In the genomic region with DNA sequence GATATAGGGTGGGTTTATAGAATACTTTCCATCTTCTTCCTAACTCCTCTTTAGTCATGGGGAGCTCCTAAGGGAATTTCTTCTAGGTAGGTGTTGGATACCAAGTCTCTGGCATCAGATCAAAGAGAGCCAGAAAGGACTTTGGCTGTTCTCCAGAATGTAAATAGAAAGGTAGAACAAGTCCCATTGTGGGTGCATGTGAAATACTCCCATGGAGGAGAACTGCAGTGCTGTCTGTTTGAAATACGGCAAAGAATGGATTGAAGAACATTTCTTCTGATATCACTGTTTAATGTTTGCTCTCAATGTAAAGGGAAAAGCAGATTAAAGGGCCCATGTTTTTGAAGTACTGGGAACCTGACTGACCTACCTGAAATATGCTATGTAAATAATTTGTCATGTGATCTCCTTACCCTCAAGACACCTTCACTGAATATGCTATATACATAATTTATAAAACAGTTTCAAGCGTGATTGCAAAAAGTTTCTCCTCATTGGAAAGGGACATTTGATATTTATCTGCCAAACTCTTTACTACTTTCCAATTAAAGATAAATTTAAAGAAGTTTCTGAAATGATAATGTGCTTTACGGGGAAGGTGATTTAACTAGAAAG, we compare ENCODE assay signal across 1 cellular context.
TF ChIP-seq lines count a peak whose summit lies in the region.

No MANE protein-coding gene starts in this region.

TF ChIP-seq in HepG2, 621 proteins besides CTCF, POLR2A, EP300 and RAD21 (continued from another document and continues in another):
- 0 out of 2 replicates have a peak, but pooled peaks have one; percentile 26 for TF ChIP-seq ZNF362 (CRISPR knock-in tag; IDR thresholded peaks at IDR 0.05; ENCODE audit: borderline replicate concordance)
- TF ChIP-seq, protein P1, sequence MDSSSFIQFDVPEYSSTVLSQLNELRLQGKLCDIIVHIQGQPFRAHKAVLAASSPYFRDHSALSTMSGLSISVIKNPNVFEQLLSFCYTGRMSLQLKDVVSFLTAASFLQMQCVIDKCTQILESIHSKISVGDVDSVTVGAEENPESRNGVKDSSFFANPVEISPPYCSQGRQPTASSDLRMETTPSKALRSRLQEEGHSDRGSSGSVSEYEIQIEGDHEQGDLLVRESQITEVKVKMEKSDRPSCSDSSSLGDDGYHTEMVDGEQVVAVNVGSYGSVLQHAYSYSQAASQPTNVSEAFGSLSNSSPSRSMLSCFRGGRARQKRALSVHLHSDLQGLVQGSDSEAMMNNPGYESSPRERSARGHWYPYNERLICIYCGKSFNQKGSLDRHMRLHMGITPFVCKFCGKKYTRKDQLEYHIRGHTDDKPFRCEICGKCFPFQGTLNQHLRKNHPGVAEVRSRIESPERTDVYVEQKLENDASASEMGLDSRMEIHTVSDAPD (CRISPR knock-in tag; IDR thresholded peaks at IDR 0.05), result 0 out of 2 replicates have a peak, but pooled peaks have one; percentile 61
- peak; percentile 28; the same call in 1 of the 2 replicates for TF ChIP-seq ZNF816 (CRISPR knock-in tag; IDR thresholded peaks at IDR 0.05; ENCODE audit: borderline replicate concordance)
- TF ChIP-seq ZFYVE20 (CRISPR knock-in tag; IDR thresholded peaks at IDR 0.05; ENCODE audit: borderline replicate concordance, low read depth), result no peak
- TF ChIP-seq SP4 (CRISPR knock-in tag; IDR thresholded peaks at IDR 0.05), result no peak
- no peak for TF ChIP-seq ZNF251 (CRISPR knock-in tag; IDR thresholded peaks at IDR 0.05)
- TF ChIP-seq TBX2 (CRISPR knock-in tag; IDR thresholded peaks at IDR 0.05; ENCODE audit: borderline replicate concordance), result peak; percentile 78; the same call in 1 of the 2 replicates
- TF ChIP-seq ATAD3A (CRISPR knock-in tag; IDR thresholded peaks at IDR 0.05), result no peak
- TF ChIP-seq MBNL3 (CRISPR knock-in tag; conservative IDR thresholded peaks at IDR 0.05), result no peak
- no peak for TF ChIP-seq ZBTB7A (CRISPR knock-in tag; IDR thresholded peaks at IDR 0.05)
- TF ChIP-seq NCOA1 (CRISPR knock-in tag; IDR thresholded peaks at IDR 0.05), result no peak
- peak; percentile 63; the same call in 1 of the 2 replicates for TF ChIP-seq SALL1 (CRISPR knock-in tag; IDR thresholded peaks at IDR 0.05)
- no peak for TF ChIP-seq NFRKB (IDR thresholded peaks at IDR 0.05)
- TF ChIP-seq ZFP36 (IDR thresholded peaks at IDR 0.05; ENCODE audit: borderline replicate concordance, low read depth, low read length, partially characterized antibody), result no peak
- TF ChIP-seq JDP2 (CRISPR knock-in tag; IDR thresholded peaks at IDR 0.05; ENCODE audit: borderline replicate concordance), result no peak
- TF ChIP-seq, protein P2, sequence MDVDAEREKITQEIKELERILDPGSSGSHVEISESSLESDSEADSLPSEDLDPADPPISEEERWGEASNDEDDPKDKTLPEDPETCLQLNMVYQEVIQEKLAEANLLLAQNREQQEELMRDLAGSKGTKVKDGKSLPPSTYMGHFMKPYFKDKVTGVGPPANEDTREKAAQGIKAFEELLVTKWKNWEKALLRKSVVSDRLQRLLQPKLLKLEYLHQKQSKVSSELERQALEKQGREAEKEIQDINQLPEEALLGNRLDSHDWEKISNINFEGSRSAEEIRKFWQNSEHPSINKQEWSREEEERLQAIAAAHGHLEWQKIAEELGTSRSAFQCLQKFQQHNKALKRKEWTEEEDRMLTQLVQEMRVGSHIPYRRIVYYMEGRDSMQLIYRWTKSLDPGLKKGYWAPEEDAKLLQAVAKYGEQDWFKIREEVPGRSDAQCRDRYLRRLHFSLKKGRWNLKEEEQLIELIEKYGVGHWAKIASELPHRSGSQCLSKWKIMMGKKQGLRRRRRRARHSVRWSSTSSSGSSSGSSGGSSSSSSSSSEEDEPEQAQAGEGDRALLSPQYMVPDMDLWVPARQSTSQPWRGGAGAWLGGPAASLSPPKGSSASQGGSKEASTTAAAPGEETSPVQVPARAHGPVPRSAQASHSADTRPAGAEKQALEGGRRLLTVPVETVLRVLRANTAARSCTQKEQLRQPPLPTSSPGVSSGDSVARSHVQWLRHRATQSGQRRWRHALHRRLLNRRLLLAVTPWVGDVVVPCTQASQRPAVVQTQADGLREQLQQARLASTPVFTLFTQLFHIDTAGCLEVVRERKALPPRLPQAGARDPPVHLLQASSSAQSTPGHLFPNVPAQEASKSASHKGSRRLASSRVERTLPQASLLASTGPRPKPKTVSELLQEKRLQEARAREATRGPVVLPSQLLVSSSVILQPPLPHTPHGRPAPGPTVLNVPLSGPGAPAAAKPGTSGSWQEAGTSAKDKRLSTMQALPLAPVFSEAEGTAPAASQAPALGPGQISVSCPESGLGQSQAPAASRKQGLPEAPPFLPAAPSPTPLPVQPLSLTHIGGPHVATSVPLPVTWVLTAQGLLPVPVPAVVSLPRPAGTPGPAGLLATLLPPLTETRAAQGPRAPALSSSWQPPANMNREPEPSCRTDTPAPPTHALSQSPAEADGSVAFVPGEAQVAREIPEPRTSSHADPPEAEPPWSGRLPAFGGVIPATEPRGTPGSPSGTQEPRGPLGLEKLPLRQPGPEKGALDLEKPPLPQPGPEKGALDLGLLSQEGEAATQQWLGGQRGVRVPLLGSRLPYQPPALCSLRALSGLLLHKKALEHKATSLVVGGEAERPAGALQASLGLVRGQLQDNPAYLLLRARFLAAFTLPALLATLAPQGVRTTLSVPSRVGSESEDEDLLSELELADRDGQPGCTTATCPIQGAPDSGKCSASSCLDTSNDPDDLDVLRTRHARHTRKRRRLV (CRISPR knock-in tag; IDR thresholded peaks at IDR 0.05), result no peak
- TF ChIP-seq XBP1 (CRISPR knock-in tag; IDR thresholded peaks at IDR 0.05), result no peak
- TF ChIP-seq RXRB (CRISPR knock-in tag; IDR thresholded peaks at IDR 0.05; ENCODE audit: borderline replicate concordance), result peak; percentile 74; the same call in 1 of the 2 replicates
- no peak for TF ChIP-seq NAIF1 (CRISPR knock-in tag; IDR thresholded peaks at IDR 0.05; ENCODE audit: borderline replicate concordance)
- TF ChIP-seq ZNF33A (CRISPR knock-in tag; IDR thresholded peaks at IDR 0.05; ENCODE audit: borderline replicate concordance), result no peak
- TF ChIP-seq, protein P3, sequence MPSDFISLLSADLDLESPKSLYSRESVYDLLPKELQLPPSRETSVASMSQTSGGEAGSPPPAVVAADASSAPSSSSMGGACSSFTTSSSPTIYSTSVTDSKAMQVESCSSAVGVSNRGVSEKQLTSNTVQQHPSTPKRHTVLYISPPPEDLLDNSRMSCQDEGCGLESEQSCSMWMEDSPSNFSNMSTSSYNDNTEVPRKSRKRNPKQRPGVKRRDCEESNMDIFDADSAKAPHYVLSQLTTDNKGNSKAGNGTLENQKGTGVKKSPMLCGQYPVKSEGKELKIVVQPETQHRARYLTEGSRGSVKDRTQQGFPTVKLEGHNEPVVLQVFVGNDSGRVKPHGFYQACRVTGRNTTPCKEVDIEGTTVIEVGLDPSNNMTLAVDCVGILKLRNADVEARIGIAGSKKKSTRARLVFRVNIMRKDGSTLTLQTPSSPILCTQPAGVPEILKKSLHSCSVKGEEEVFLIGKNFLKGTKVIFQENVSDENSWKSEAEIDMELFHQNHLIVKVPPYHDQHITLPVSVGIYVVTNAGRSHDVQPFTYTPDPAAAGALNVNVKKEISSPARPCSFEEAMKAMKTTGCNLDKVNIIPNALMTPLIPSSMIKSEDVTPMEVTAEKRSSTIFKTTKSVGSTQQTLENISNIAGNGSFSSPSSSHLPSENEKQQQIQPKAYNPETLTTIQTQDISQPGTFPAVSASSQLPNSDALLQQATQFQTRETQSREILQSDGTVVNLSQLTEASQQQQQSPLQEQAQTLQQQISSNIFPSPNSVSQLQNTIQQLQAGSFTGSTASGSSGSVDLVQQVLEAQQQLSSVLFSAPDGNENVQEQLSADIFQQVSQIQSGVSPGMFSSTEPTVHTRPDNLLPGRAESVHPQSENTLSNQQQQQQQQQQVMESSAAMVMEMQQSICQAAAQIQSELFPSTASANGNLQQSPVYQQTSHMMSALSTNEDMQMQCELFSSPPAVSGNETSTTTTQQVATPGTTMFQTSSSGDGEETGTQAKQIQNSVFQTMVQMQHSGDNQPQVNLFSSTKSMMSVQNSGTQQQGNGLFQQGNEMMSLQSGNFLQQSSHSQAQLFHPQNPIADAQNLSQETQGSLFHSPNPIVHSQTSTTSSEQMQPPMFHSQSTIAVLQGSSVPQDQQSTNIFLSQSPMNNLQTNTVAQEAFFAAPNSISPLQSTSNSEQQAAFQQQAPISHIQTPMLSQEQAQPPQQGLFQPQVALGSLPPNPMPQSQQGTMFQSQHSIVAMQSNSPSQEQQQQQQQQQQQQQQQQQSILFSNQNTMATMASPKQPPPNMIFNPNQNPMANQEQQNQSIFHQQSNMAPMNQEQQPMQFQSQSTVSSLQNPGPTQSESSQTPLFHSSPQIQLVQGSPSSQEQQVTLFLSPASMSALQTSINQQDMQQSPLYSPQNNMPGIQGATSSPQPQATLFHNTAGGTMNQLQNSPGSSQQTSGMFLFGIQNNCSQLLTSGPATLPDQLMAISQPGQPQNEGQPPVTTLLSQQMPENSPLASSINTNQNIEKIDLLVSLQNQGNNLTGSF (CRISPR knock-in tag; IDR thresholded peaks at IDR 0.05), result no peak
- no peak for TF ChIP-seq ZNF558 (CRISPR knock-in tag; IDR thresholded peaks at IDR 0.05; ENCODE audit: borderline replicate concordance)
- TF ChIP-seq ZNF749 (CRISPR knock-in tag; IDR thresholded peaks at IDR 0.05; ENCODE audit: borderline replicate concordance), result no peak
- TF ChIP-seq, protein P4, sequence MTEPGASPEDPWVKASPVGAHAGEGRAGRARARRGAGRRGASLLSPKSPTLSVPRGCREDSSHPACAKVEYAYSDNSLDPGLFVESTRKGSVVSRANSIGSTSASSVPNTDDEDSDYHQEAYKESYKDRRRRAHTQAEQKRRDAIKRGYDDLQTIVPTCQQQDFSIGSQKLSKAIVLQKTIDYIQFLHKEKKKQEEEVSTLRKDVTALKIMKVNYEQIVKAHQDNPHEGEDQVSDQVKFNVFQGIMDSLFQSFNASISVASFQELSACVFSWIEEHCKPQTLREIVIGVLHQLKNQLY (CRISPR knock-in tag; IDR thresholded peaks at IDR 0.05), result peak; percentile 55; the same call in 1 of the 2 replicates
- TF ChIP-seq ZNF468 (CRISPR knock-in tag; IDR thresholded peaks at IDR 0.05), result no peak
- no peak for TF ChIP-seq AGO2 (optimal IDR thresholded peaks at IDR 0.05; ENCODE audit: low read depth, low read length)
- TF ChIP-seq ATF7 (IDR thresholded peaks at IDR 0.05), result no peak
- no peak for TF ChIP-seq ATF7 (CRISPR knock-in tag; IDR thresholded peaks at IDR 0.05)
- no peak for TF ChIP-seq ZNF607 (CRISPR knock-in tag; IDR thresholded peaks at IDR 0.05; ENCODE audit: borderline replicate concordance)
- TF ChIP-seq ARNT (IDR thresholded peaks at IDR 0.05), result no peak
- no peak for TF ChIP-seq ZNF83 (CRISPR knock-in tag; IDR thresholded peaks at IDR 0.05; ENCODE audit: borderline replicate concordance)
- no peak; a peak in 1 of 4 replicates for TF ChIP-seq NR2F1 (CRISPR knock-in tag; IDR thresholded peaks at IDR 0.05)
- no peak for TF ChIP-seq SKI (IDR thresholded peaks at IDR 0.05; ENCODE audit: partially characterized antibody)
- TF ChIP-seq ZNF740 (CRISPR knock-in tag; IDR thresholded peaks at IDR 0.05), result no peak
- TF ChIP-seq SETDB1 (CRISPR knock-in tag; IDR thresholded peaks at IDR 0.05; ENCODE audit: borderline replicate concordance), result no peak
- TF ChIP-seq, protein P5, sequence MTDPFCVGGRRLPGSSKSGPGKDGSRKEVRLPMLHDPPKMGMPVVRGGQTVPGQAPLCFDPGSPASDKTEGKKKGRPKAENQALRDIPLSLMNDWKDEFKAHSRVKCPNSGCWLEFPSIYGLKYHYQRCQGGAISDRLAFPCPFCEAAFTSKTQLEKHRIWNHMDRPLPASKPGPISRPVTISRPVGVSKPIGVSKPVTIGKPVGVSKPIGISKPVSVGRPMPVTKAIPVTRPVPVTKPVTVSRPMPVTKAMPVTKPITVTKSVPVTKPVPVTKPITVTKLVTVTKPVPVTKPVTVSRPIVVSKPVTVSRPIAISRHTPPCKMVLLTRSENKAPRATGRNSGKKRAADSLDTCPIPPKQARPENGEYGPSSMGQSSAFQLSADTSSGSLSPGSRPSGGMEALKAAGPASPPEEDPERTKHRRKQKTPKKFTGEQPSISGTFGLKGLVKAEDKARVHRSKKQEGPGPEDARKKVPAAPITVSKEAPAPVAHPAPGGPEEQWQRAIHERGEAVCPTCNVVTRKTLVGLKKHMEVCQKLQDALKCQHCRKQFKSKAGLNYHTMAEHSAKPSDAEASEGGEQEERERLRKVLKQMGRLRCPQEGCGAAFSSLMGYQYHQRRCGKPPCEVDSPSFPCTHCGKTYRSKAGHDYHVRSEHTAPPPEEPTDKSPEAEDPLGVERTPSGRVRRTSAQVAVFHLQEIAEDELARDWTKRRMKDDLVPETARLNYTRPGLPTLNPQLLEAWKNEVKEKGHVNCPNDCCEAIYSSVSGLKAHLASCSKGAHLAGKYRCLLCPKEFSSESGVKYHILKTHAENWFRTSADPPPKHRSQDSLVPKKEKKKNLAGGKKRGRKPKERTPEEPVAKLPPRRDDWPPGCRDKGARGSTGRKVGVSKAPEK (CRISPR knock-in tag; IDR thresholded peaks at IDR 0.05; ENCODE audit: borderline replicate concordance), result no peak
- TF ChIP-seq, protein P6, sequence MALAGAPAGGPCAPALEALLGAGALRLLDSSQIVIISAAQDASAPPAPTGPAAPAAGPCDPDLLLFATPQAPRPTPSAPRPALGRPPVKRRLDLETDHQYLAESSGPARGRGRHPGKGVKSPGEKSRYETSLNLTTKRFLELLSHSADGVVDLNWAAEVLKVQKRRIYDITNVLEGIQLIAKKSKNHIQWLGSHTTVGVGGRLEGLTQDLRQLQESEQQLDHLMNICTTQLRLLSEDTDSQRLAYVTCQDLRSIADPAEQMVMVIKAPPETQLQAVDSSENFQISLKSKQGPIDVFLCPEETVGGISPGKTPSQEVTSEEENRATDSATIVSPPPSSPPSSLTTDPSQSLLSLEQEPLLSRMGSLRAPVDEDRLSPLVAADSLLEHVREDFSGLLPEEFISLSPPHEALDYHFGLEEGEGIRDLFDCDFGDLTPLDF (CRISPR knock-in tag; IDR thresholded peaks at IDR 0.05), result no peak
- no peak for TF ChIP-seq DDIT3 (CRISPR knock-in tag; IDR thresholded peaks at IDR 0.05)
- no peak for TF ChIP-seq KLF13 (CRISPR knock-in tag; IDR thresholded peaks at IDR 0.05)
- peak; percentile 66; the same call in 1 of the 2 replicates for TF ChIP-seq IRF2 (CRISPR knock-in tag; IDR thresholded peaks at IDR 0.05)
- TF ChIP-seq KLF12 (CRISPR knock-in tag; IDR thresholded peaks at IDR 0.05; ENCODE audit: borderline replicate concordance), result no peak
